Comparison of ENCODE assay signal across 8 cellular contexts in genomic region chr1:94416901-94417701, GRCh38. TPM values are rescaled to one million over a fixed set of nuclear protein-coding genes. Genes with fewer than 3 reads are reported as not detected.
DNase-seq lines count a peak whose midpoint lies in the region; ATAC-seq and TF ChIP-seq lines count a peak whose summit lies in the region.

No MANE protein-coding gene starts in this region.

- H3K27me3 ChIP-seq in HUES64 (ENCODE audit: insufficient read depth, low read length): peaks cover 27% of the 10 kb centered on the region
- H3K27me3 ChIP-seq in spleen (replicated peaks in 1 of 7): no peaks in the 10 kb centered on the region

- H3K27ac ChIP-seq in HUES64 (ENCODE audit: low read depth, low read length) (no peak overlapping the region), spleen (peak overlapping the region; percentile 84 to 91 (median 88))

- 79% methylated on average over 14 of the region's 14 CpGs for WGBS in HUES64
- WGBS in spleen, 5 donors: 54 to 74% (median 61%) methylated on average over 14 of the region's 14 CpGs

- H3K4me1 ChIP-seq in HUES64 (ENCODE audit: insufficient read depth, low read length) (peaks cover 12% of the 10 kb centered on the region; the same call in 1 of the 2 replicates), spleen (peaks cover 4 to 44% (median 30%) of the 10 kb centered on the region in 6 donors)

- no peaks in the 10 kb centered on the region for H3K36me3 ChIP-seq in HUES64 (ENCODE audit: insufficient read depth, low read length)
- H3K36me3 ChIP-seq in spleen: no peaks in the 10 kb centered on the region

- H3K9ac ChIP-seq in HUES64 (ENCODE audit: low read depth, low read length): peak overlapping the region; percentile 75; the same call in 1 of the 2 replicates

- no peak for TF ChIP-seq CTCF in spleen (IDR thresholded peaks at IDR 0.05 in 8 of 11, conservative IDR thresholded peaks at IDR 0.05 in 3 of 11)

- no peak for TF ChIP-seq POLR2A in spleen (IDR thresholded peaks at IDR 0.05)

- H3K4me3 ChIP-seq in HUES64 (ENCODE audit: low read length) (peak overlapping the region; percentile 70), spleen (peak overlapping the region; percentile 36 to 94 (median 79))

- H3K9me3 ChIP-seq in HUES64 (ENCODE audit: insufficient read depth, low read depth, low read length) (no peaks in the 10 kb centered on the region), spleen (no peaks in the 10 kb centered on the region)

- intact Hi-C loops in spleen (cut with DNase I; ENCODE audit: low total_unique reads): no loop called here

- ATAC-seq in HG02678 (IDR thresholded peaks at IDR 0.05; ENCODE audit: unreplicated experiment): no peak

- DNase-seq in AG08395 (ENCODE audit: low spot score): peak; percentile 48
- DNase-seq in amygdala (lab: John Stamatoyannopoulos, UW): peak in 43 of 56 donors; percentile 1 to 84 (median 44)
- DNase-seq in hypothalamus (lab: John Stamatoyannopoulos, UW): peak in 32 of 51 donors; percentile 2 to 88 (median 41)
- DNase-seq in spleen: no peak
- no peak for DNase-seq in T-helper 9 cell
- no peak for DNase-seq in NCI-H1694 (lab: John Stamatoyannopoulos, UW)

RNA-seq across cellular contexts. Expression of gene ABCD3, which starts 1.1 kb away (rescaled TPM):
- polyA plus RNA-seq in HUES64 (2013, experiment 1 of 2): 20.3 TPM
- 21.6 TPM for polyA plus RNA-seq in HUES64 (2013, experiment 2 of 2)
- 10 to 100 TPM; 17.4 to 30.8 (median 22.4) TPM for total RNA-seq in spleen
- polyA plus RNA-seq in spleen: 1 to 10 TPM; 9.1 to 9.6 (median 9.3) TPM

Comparison
In these comparisons a context has a peak if more than half of its experiments do, and no peak if none do; other contexts are left out.
1. DNase-seq: peak in AG08395 (single experiment), amygdala (43 of 56) and hypothalamus (32 of 51); none in spleen (single experiment), T-helper 9 cell (single experiment) and NCI-H1694 (single experiment).